Comparison of ENCODE assay signal across 25 cellular contexts in the genomic region with DNA sequence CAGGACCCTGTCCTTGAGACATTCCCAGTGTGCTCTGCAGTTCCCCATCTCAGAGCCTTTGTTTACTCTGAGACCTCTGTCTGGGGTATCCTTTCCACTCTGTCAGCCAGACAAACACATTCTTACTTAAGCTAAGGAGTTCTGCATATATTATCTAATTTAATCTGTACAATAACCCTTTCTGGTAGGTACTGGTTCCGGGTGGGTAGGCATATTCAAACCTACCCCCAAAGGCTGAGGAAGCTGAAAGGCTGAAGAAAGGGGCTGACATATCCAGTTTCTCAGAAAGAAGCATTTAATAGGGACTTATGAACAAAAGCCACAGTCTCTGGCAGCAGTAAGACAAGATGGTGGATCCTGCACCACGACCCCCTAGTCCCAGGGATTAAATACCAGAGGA. TPM values are rescaled to one million over a fixed set of nuclear protein-coding genes. Genes with fewer than 3 reads are reported as not detected.
DNase-seq lines count a peak whose midpoint lies in the region; ATAC-seq and TF ChIP-seq lines count a peak whose summit lies in the region.
"Had no signal": no experiment of that assay in that cellular context is flagged by ENCODE, and none has a peak within 500 bp of the region (broad histone marks: within the 10 kb centered on the region; RNA-seq: fewer than 3 reads in every experiment).

No MANE protein-coding gene starts in this region.

- CTCF ChIA-PET in mammary epithelial cell (lab: Charles Lee; ENCODE audit: low non-redundant PET) (no interaction called here), MCF 10A (lab: Yijun Ruan, JAX) (no interaction called here)

- no peak overlapping the region for H3K27ac Mint-ChIP-seq in MCF 10A (ENCODE audit: low read depth, unreplicated experiment)
- H3K27ac Mint-ChIP-seq in T-helper 17 cell = peak overlapping the region; percentile 12
- H3K27ac Mint-ChIP-seq: CD4-positive, alpha-beta T cell; HFFc6 had no signal

- intact Hi-C loops in mammary epithelial cell (cut with micrococcal nuclease) = no loop called here
- intact Hi-C loops in MCF 10A (cut with micrococcal nuclease) = loop anchor here (10.0 kb wide), 1 partner anchor 52 kb away; no protein-coding TSS in a partner anchor

- H3K9me3 Mint-ChIP-seq in MCF 10A (ENCODE audit: unreplicated experiment) = no peaks in the 10 kb centered on the region
- H3K9me3 Mint-ChIP-seq: CD14-positive monocyte; CD4-positive, alpha-beta T cell; CD8-positive, alpha-beta memory T cell; H9; HFFc6 had no signal

- H3K4me2 ChIP-seq in mammary epithelial cell (ENCODE audit: insufficient read depth, low read depth, low read length) = no peak overlapping the region
- H3K4me2 ChIP-seq: A549; BLaER1 treated with 17β-estradiol and CSF1 and Interleukin-3, amounts not matched to agents 10 nM and 100 nM had no signal

- H3K9me3 ChIP-seq in mammary epithelial cell (replicated peaks; ENCODE audit: insufficient read depth, low read length) = no peaks in the 10 kb centered on the region
- no peaks in the 10 kb centered on the region for H3K9me3 ChIP-seq in T-helper 17 cell (ENCODE audit: control insufficient read depth, low read length, poor library complexity, severe bottlenecking)
- H3K9me3 ChIP-seq: A549; BE2C; BLaER1 treated with 17β-estradiol and CSF1 and Interleukin-3, amounts not matched to agents 10 nM and 100 nM had no signal

- ATAC-seq in T-helper 17 cell (no peak), HG03108 (IDR thresholded peaks at IDR 0.05; ENCODE audit: unreplicated experiment) (no peak)
- ATAC-seq: A549, GM12878, HCT116 had no signal

- H3K27ac ChIP-seq in mammary epithelial cell (ENCODE audit: insufficient read depth, low read depth, low read length) = no peak overlapping the region
- H3K27ac ChIP-seq: A549; BLaER1 treated with 17β-estradiol and CSF1 and Interleukin-3, amounts not matched to agents 10 nM and 100 nM; GM23248 had no signal

- no peak for DNase-seq in mammary epithelial cell
- no peak for DNase-seq in MCF 10A (ENCODE audit: unreplicated experiment)
- DNase-seq in T-helper 17 cell = no peak
- DNase-seq in germinal center (ENCODE audit: low spot score) = peak; percentile 31
- DNase-seq in NCI-H1930 (lab: John Stamatoyannopoulos, UW) = no peak
- no peak for DNase-seq in GOT3 (lab: John Stamatoyannopoulos, UW)
- DNase-seq: 8988T; ACHN; AML-193; BE2C; CD4-positive, alpha-beta T cell; CD8-positive, alpha-beta memory T cell; DMS 273 treated with DMSO at 0.1 percent for 48 hours; DMS79; EL; GDM1; GM23248; H9; HFFc6 had no signal

- H3K27me3 Mint-ChIP-seq in MCF 10A (ENCODE audit: insufficient read depth, unreplicated experiment) (no peaks in the 10 kb centered on the region), T-helper 17 cell (peaks cover 20% of the 10 kb centered on the region)
- H3K27me3 Mint-ChIP-seq: CD4-positive, alpha-beta T cell; CD8-positive, alpha-beta memory T cell had no signal

- POLR2A ChIA-PET in MCF 10A (lab: Yijun Ruan, JAX) = interaction anchor here (0.9 kb wide), 1 partner anchor 70 kb away, joined by 4 read pairs; no protein-coding TSS in a partner anchor

- BruUV-seq in mammary epithelial cell (replicated peaks; lab: Mats Ljungman, UMichigan) (no TSS peak), MCF 10A (replicated peaks; lab: Mats Ljungman, UMichigan) (no TSS peak)

- H3K4me1 Mint-ChIP-seq in MCF 10A (ENCODE audit: insufficient read depth, unreplicated experiment) = peaks cover 13% of the 10 kb centered on the region
- H3K4me1 Mint-ChIP-seq in T-helper 17 cell = no peaks in the 10 kb centered on the region

- H3K36me3 Mint-ChIP-seq in MCF 10A (ENCODE audit: insufficient read depth, unreplicated experiment) (no peaks in the 10 kb centered on the region), T-helper 17 cell (ENCODE audit: low read depth) (no peaks in the 10 kb centered on the region)
- H3K36me3 Mint-ChIP-seq: CD14-positive monocyte; CD8-positive, alpha-beta memory T cell had no signal

- no peak overlapping the region for H3K9ac ChIP-seq in mammary epithelial cell (ENCODE audit: insufficient read depth, low read length)
- H3K9ac ChIP-seq: BLaER1 treated with 17β-estradiol and CSF1 and Interleukin-3, amounts not matched to agents 10 nM and 100 nM; GM23248 had no signal

- dilution Hi-C loops in mammary epithelial cell (cut with HindIII; ENCODE audit: low sequenced_read_pairs) = no loop called here

- TF ChIP-seq CTCF in mammary epithelial cell (conservative IDR thresholded peaks at IDR 0.05 in 1 of 2, IDR thresholded peaks at IDR 0.05 in 1 of 2; ENCODE audit: extremely low read depth in 1 of 2, insufficient read depth in 1 of 2, low read depth in 1 of 2, low read length in 2 of 2) = no peak
- no peak for TF ChIP-seq CTCF in MCF 10A (IDR thresholded peaks at IDR 0.05; ENCODE audit: unreplicated experiment)

- H3K4me1 ChIP-seq in mammary epithelial cell (ENCODE audit: insufficient read depth, low read length) = peaks cover 25% of the 10 kb centered on the region
- H3K4me1 ChIP-seq: A549 had no signal

- no peaks in the 10 kb centered on the region for H3K79me2 ChIP-seq in mammary epithelial cell (ENCODE audit: insufficient read depth, low read length)

- H4K20me1 ChIP-seq in mammary epithelial cell (ENCODE audit: insufficient read depth, low read length) = no peaks in the 10 kb centered on the region
- H4K20me1 ChIP-seq: BLaER1 treated with 17β-estradiol and CSF1 and Interleukin-3, amounts not matched to agents 10 nM and 100 nM had no signal

- H3K36me3 ChIP-seq in mammary epithelial cell (ENCODE audit: insufficient read depth, low read length) = no peaks in the 10 kb centered on the region
- H3K36me3 ChIP-seq: BE2C; BLaER1 treated with 17β-estradiol and CSF1 and Interleukin-3, amounts not matched to agents 10 nM and 100 nM had no signal

- no peak overlapping the region for H3K4me3 Mint-ChIP-seq in MCF 10A (ENCODE audit: unreplicated experiment)
- no peak overlapping the region for H3K4me3 Mint-ChIP-seq in T-helper 17 cell
- H3K4me3 Mint-ChIP-seq: CD14-positive monocyte; CD4-positive, alpha-beta T cell; CD8-positive, alpha-beta memory T cell; H9; HFFc6 had no signal

- WGBS in mammary epithelial cell (ENCODE audit: low coverage, missing lambda C conversion rate) = 88% methylated on average over 2 of the region's 2 CpGs

- no peaks in the 10 kb centered on the region for H3K27me3 ChIP-seq in mammary epithelial cell (ENCODE audit: insufficient read depth, low read length)
- H3K27me3 ChIP-seq: BE2C; BLaER1 treated with 17β-estradiol and CSF1 and Interleukin-3, amounts not matched to agents 10 nM and 100 nM had no signal

- H3K4me3 ChIP-seq in mammary epithelial cell (replicated peaks in 1 of 3; ENCODE audit: insufficient read depth in 1 of 3, low read depth in 2 of 3, low read length in 3 of 3) = no peak overlapping the region
- H3K4me3 ChIP-seq: A549; BLaER1 treated with 17β-estradiol and CSF1 and Interleukin-3, amounts not matched to agents 10 nM and 100 nM; GM12878; GM23248 had no signal

- peak overlapping the region; percentile 40 for H2AFZ ChIP-seq in mammary epithelial cell (ENCODE audit: low read depth, low read length)
- H2AFZ ChIP-seq: GM23248 had no signal

- in situ Hi-C loops in mammary epithelial cell (cut with MboI; ENCODE audit: low sequenced_read_pairs in 2 of 2) = no loop called here

RNA-seq across cellular contexts. Expression of a gene that starts 53.1 kb away (rescaled TPM):
- total RNA-seq in mammary epithelial cell (not detected), MCF 10A (2022) (0.07 TPM in 1 of 2 replicates, not detected in the other), T-helper 17 cell (under 1 TPM; 0.12 to 0.29 TPM)
- polyA plus RNA-seq in mammary epithelial cell = 0.03 TPM
- polyA minus RNA-seq in mammary epithelial cell = not detected
- total RNA-seq: CD4-positive, alpha-beta T cell; GM23248; HFFc6 had no signal
- polyA plus RNA-seq: CD14-positive monocyte; CD8-positive, alpha-beta memory T cell; GM23248 had no signal
